Comparison of ENCODE assay signal across 15 cellular contexts in genomic region chr3:38565339-38566214, GRCh38.
"Had no signal": no experiment of that assay in that cellular context is flagged by ENCODE, and none has a peak within 500 bp of the region (broad histone marks: within the 10 kb centered on the region; RNA-seq: fewer than 3 reads in every experiment).

No MANE protein-coding gene starts in this region.

- DNase-seq: activated CD4-positive, alpha-beta T cell treated with anti-CD3 and anti-CD28 coated beads for 36 hours; activated CD8-positive, alpha-beta T cell treated with anti-CD3 and anti-CD28 coated beads, Interleukin-2, amount 10 ng/mL, durations not matched to agents 7 days and 5 days; anterior cingulate cortex; foreskin keratinocyte; mesendoderm; stimulated activated CD4-positive, alpha-beta T cell treated with anti-CD3 and anti-CD28 coated beads, Interleukin-1b, Interleukin-23, amount 100 ng/mL, for 48 hours; stimulated activated naive B cell treated with anti-CD40 and anti-IgM and Interleukin-4, amounts not matched to agents 10 μg/mL and 1 μg/mL and 100 μg/mL, for 72 hours; T-helper 9 cell had no signal

- ATAC-seq: activated CD4-positive, alpha-beta T cell treated with anti-CD3 and anti-CD28 coated beads for 36 hours; activated CD8-positive, alpha-beta T cell treated with anti-CD3 and anti-CD28 coated beads, Interleukin-2, amount 10 ng/mL, durations not matched to agents 7 days and 5 days; foreskin keratinocyte; left lung; stimulated activated naive B cell treated with anti-CD40 and anti-IgM and Interleukin-4, amounts not matched to agents 10 μg/mL and 1 μg/mL and 100 μg/mL, for 72 hours had no signal

- H3K27me3 ChIP-seq: foreskin keratinocyte, left lung, neutrophil, right atrium auricular region, suprapubic skin, upper lobe of left lung had no signal

- H3K27ac Mint-ChIP-seq: activated CD4-positive, alpha-beta T cell treated with anti-CD3 and anti-CD28 coated beads for 36 hours; activated CD8-positive, alpha-beta T cell treated with anti-CD3 and anti-CD28 coated beads, Interleukin-2, amount 10 ng/mL, durations not matched to agents 7 days and 5 days; activated naive CD8-positive, alpha-beta T cell; activated T-helper 2 cell treated with anti-CD3 and anti-CD28 coated beads, Interferon-gamma antibody, Interleukin-2, Interleukin-4, amounts not matched to agents 10 μg/mL and 5 μg/mL and 100 μg/mL, durations not matched to agents 14 hours and 24 hours and 36 hours; stimulated activated naive B cell treated with anti-CD40 and anti-IgM and Interleukin-4, amounts not matched to agents 10 μg/mL and 1 μg/mL and 100 μg/mL, for 72 hours had no signal

- H3K9me3 ChIP-seq: left lung, neutrophil, right atrium auricular region, suprapubic skin, upper lobe of left lung had no signal

- H3K27ac ChIP-seq: foreskin keratinocyte, left lung, neutrophil, suprapubic skin, upper lobe of left lung had no signal

- H3K4me1 ChIP-seq: foreskin keratinocyte, left lung, right atrium auricular region, suprapubic skin, upper lobe of left lung had no signal

- H3K4me3 Mint-ChIP-seq: activated CD4-positive, alpha-beta T cell treated with anti-CD3 and anti-CD28 coated beads for 36 hours; activated CD8-positive, alpha-beta T cell treated with anti-CD3 and anti-CD28 coated beads, Interleukin-2, amount 10 ng/mL, durations not matched to agents 7 days and 5 days; activated naive CD8-positive, alpha-beta T cell; stimulated activated naive B cell treated with anti-CD40 and anti-IgM and Interleukin-4, amounts not matched to agents 10 μg/mL and 1 μg/mL and 100 μg/mL, for 72 hours had no signal

- H3K4me1 Mint-ChIP-seq: activated CD4-positive, alpha-beta T cell treated with anti-CD3 and anti-CD28 coated beads for 36 hours; stimulated activated naive B cell treated with anti-CD40 and anti-IgM and Interleukin-4, amounts not matched to agents 10 μg/mL and 1 μg/mL and 100 μg/mL, for 72 hours had no signal

- H3K27me3 Mint-ChIP-seq: activated CD4-positive, alpha-beta T cell treated with anti-CD3 and anti-CD28 coated beads for 36 hours; activated naive CD8-positive, alpha-beta T cell had no signal

- H3K36me3 Mint-ChIP-seq: activated naive CD8-positive, alpha-beta T cell; stimulated activated naive B cell treated with anti-CD40 and anti-IgM and Interleukin-4, amounts not matched to agents 10 μg/mL and 1 μg/mL and 100 μg/mL, for 72 hours had no signal

- H3K36me3 ChIP-seq: left lung, neutrophil, suprapubic skin, upper lobe of left lung had no signal

- H3K9me3 Mint-ChIP-seq: activated T-helper 2 cell treated with anti-CD3 and anti-CD28 coated beads, Interferon-gamma antibody, Interleukin-2, Interleukin-4, amounts not matched to agents 10 μg/mL and 5 μg/mL and 100 μg/mL, durations not matched to agents 14 hours and 24 hours and 36 hours; stimulated activated naive B cell treated with anti-CD40 and anti-IgM and Interleukin-4, amounts not matched to agents 10 μg/mL and 1 μg/mL and 100 μg/mL, for 72 hours had no signal

- H3K4me3 ChIP-seq: left lung, right atrium auricular region, suprapubic skin, upper lobe of left lung had no signal
